8 cellular contexts compared by ENCODE assay signal in genomic region chr2:185208261-185208660, GRCh38.
DNase-seq lines count a peak whose midpoint lies in the region; ATAC-seq, FAIRE-seq and TF ChIP-seq lines count a peak whose summit lies in the region.

No MANE protein-coding gene starts in this region.

- no peak for TF ChIP-seq EP300 in HepG2 (IDR thresholded peaks at IDR 0.05; ENCODE audit: low read depth in 2 of 2, low read length in 2 of 2)
- TF ChIP-seq EP300 in HepG2 (CRISPR knock-in tag; IDR thresholded peaks at IDR 0.05; ENCODE audit: borderline replicate concordance), result no peak

- peak; percentile 60; the same call in 1 of the 2 replicates for TF ChIP-seq RAD21 in HepG2 (CRISPR knock-in tag; IDR thresholded peaks at IDR 0.05)

- peak; percentile 99 for ATAC-seq in HepG2
- no peak for ATAC-seq in GM18858 (IDR thresholded peaks at IDR 0.05; ENCODE audit: unreplicated experiment)

- H3K4me1 ChIP-seq in KMS-11 (ENCODE audit: low read depth, poor library complexity, severe bottlenecking) (no peaks in the 10 kb centered on the region), HepG2 (ENCODE audit: insufficient read depth, low read length) (no peaks in the 10 kb centered on the region), Peyer's patch (no peaks in the 10 kb centered on the region)

- H3K27ac ChIP-seq in KMS-11 (no peak overlapping the region), SU-DHL-6 (ENCODE audit: low read depth, low read length) (no peak overlapping the region), HepG2 (ENCODE audit: extremely low read length, insufficient read depth, low read length) (no peak overlapping the region), Peyer's patch (no peak overlapping the region)

- intact Hi-C loops in HepG2 (cut with micrococcal nuclease; ENCODE audit: unreplicated experiment), result loop anchor here (1.0 to 5.0 kb wide), 4 partner anchors 72 to 1249 kb away; partner anchors contain the start of gene FSIP2

- no peaks in the 10 kb centered on the region for H4K20me1 ChIP-seq in KMS-11 (ENCODE audit: insufficient read depth)
- no peaks in the 10 kb centered on the region for H4K20me1 ChIP-seq in SU-DHL-6 (ENCODE audit: low read depth, low read length)
- no peaks in the 10 kb centered on the region for H4K20me1 ChIP-seq in HepG2 (ENCODE audit: insufficient read depth, low read length)

- in situ Hi-C loops in HepG2 (cut with HindIII; ENCODE audit: extremely low pct_ligation_motif_present, low pct_unique_long_range_greater_than_20kb), result loop anchor here (25.0 kb wide), 2 partner anchors 529 to 1254 kb away; partner anchors contain the start of gene FSIP2

- H3K79me2 ChIP-seq in KMS-11 (ENCODE audit: insufficient read depth, low read depth) (no peaks in the 10 kb centered on the region), SU-DHL-6 (ENCODE audit: insufficient read depth, low read length) (no peaks in the 10 kb centered on the region), HepG2 (ENCODE audit: insufficient read depth, low read length) (no peaks in the 10 kb centered on the region)

- TF ChIP-seq CTCF in GM10248 (IDR thresholded peaks at IDR 0.05; ENCODE audit: control extremely low read depth, extremely low read depth, low read depth, missing control alignments) (peak; percentile 28), KMS-11 (conservative IDR thresholded peaks at IDR 0.05; ENCODE audit: low read depth, low read length) (peak; percentile 67), SU-DHL-6 (IDR thresholded peaks at IDR 0.05; ENCODE audit: insufficient read depth, low read length, poor library complexity, severe bottlenecking) (peak; percentile 43), HepG2 (CRISPR knock-in tag; IDR thresholded peaks at IDR 0.05) (peak; percentile 82), Peyer's patch (IDR thresholded peaks at IDR 0.05) (peak in 3 of 6 experiments; percentile 14 to 19 (median 17))

- H3K27me3 ChIP-seq in KMS-11 (ENCODE audit: insufficient read depth, low read depth) (no peaks in the 10 kb centered on the region), SU-DHL-6 (ENCODE audit: low read length) (no peaks in the 10 kb centered on the region), HepG2 (ENCODE audit: control insufficient read depth in 1 of 2, insufficient read depth in 2 of 2, low read length in 2 of 2) (no peaks in the 10 kb centered on the region), Peyer's patch (no peaks in the 10 kb centered on the region)

- no peaks in the 10 kb centered on the region for H3F3A ChIP-seq in SU-DHL-6 (ENCODE audit: insufficient read depth)

- 0% methylated on average over 1 of the region's 1 CpG for WGBS in HepG2 (ENCODE audit: low lambda C conversion rate)

- H2AFZ ChIP-seq in KMS-11 (ENCODE audit: low read depth) (no peak overlapping the region), SU-DHL-6 (ENCODE audit: low read depth, low read length, severe bottlenecking) (no peak overlapping the region), HepG2 (ENCODE audit: low read length) (no peak overlapping the region)

- H3K9me3 ChIP-seq in SU-DHL-6 (ENCODE audit: insufficient read depth, low read length) (no peaks in the 10 kb centered on the region), HepG2 (ENCODE audit: low read length) (no peaks in the 10 kb centered on the region), Peyer's patch (no peaks in the 10 kb centered on the region)

- H3K9ac ChIP-seq in KMS-11, result no peak overlapping the region
- H3K9ac ChIP-seq in SU-DHL-6 (ENCODE audit: low read length), result no peak overlapping the region
- no peak overlapping the region for H3K9ac ChIP-seq in HepG2 (ENCODE audit: insufficient read depth, low read depth, low read length)

- FAIRE-seq in HepG2 (lab: Jason Lieb, UNC), result peak; percentile 52

- no peak overlapping the region for H3K4me2 ChIP-seq in KMS-11
- no peak overlapping the region for H3K4me2 ChIP-seq in SU-DHL-6 (ENCODE audit: low read depth, low read length, poor library complexity, severe bottlenecking)
- H3K4me2 ChIP-seq in HepG2 (ENCODE audit: low read depth, low read length), result no peak overlapping the region

- TF ChIP-seq POLR2A in HepG2 (IDR thresholded peaks at IDR 0.05; ENCODE audit: insufficient read depth in 1 of 2, low read depth in 2 of 2, low read length in 2 of 2) (no peak), Peyer's patch (IDR thresholded peaks at IDR 0.05) (no peak)

- BruUV-seq in HepG2 (replicated peaks; lab: Mats Ljungman, UMichigan), result no TSS peak

- no peak overlapping the region for H3K4me3 ChIP-seq in KMS-11 (IDR thresholded peaks at IDR 0.05; ENCODE audit: insufficient read depth, low read depth, low read length)
- no peak overlapping the region for H3K4me3 ChIP-seq in SU-DHL-6 (ENCODE audit: insufficient read depth, low read length, poor library complexity, severe bottlenecking)
- H3K4me3 ChIP-seq in HepG2 (replicated peaks in 1 of 3; ENCODE audit: insufficient read depth in 1 of 3, low read depth in 2 of 3, low read length in 3 of 3), result no peak overlapping the region
- H3K4me3 ChIP-seq in Peyer's patch, result no peak overlapping the region

- DNase-seq in GM10248 (ENCODE audit: extremely low spot score), result no peak
- peak; percentile 60 for DNase-seq in HepG2 (ENCODE audit: low spot score)
- no peak for DNase-seq in activated CD4-positive, alpha-beta T cell treated with anti-CD3 and anti-CD28 coated beads, Interleukin-2, amount 50 U/mL, for 48 hours
- no peak for DNase-seq in Peyer's patch
- no peak for DNase-seq in RPMI8226

- no peaks in the 10 kb centered on the region for H3K36me3 ChIP-seq in KMS-11 (ENCODE audit: insufficient read depth)
- no peaks in the 10 kb centered on the region for H3K36me3 ChIP-seq in SU-DHL-6 (ENCODE audit: low read length)
- no peaks in the 10 kb centered on the region for H3K36me3 ChIP-seq in HepG2 (replicated peaks in 1 of 2; ENCODE audit: control insufficient read depth in 1 of 2, insufficient read depth in 2 of 2, low read length in 2 of 2)
- H3K36me3 ChIP-seq in Peyer's patch, result no peaks in the 10 kb centered on the region

- CTCF ChIA-PET in GM10248 (lab: Yijun Ruan, JAX) (no interaction called here), HepG2 (lab: Yijun Ruan, JAX; ENCODE audit: low intra/inter-chr PET ratio, low total read pairs) (interaction anchor here (1.6 to 1.8 kb wide), 2 partner anchors 72 to 530 kb away, joined by 3 to 24 read pairs; partner anchors contain the start of gene FSIP2)

- no peaks in the 10 kb centered on the region for H3K9me2 ChIP-seq in SU-DHL-6 (replicated peaks; ENCODE audit: insufficient read depth, low read length)

- POLR2A ChIA-PET in GM10248 (lab: Yijun Ruan, JAX) (no interaction called here), HepG2 (lab: Yijun Ruan, JAX) (no interaction called here)

TF ChIP-seq in HepG2, 621 proteins besides CTCF, POLR2A, EP300 and RAD21:
- TF ChIP-seq HOMEZ (CRISPR knock-in tag; IDR thresholded peaks at IDR 0.05; ENCODE audit: low read depth), result no peak
- TF ChIP-seq SMC3 (IDR thresholded peaks at IDR 0.05; ENCODE audit: low read length), result peak; percentile 63; the same call in 1 of the 2 replicates
- TF ChIP-seq STAG1 (CRISPR knock-in tag; IDR thresholded peaks at IDR 0.05), result peak; percentile 85
